Comparison of ENCODE assay signal across 17 cellular contexts in genomic region chr7:92473989-92474388, GRCh38. TPM values are rescaled to one million over a fixed set of nuclear protein-coding genes. Genes with fewer than 3 reads are reported as not detected.
"Had no signal": no experiment of that assay in that cellular context is flagged by ENCODE, and none has a peak within 500 bp of the region (broad histone marks: within the 10 kb centered on the region; RNA-seq: fewer than 3 reads in every experiment).

No MANE protein-coding gene starts in this region.

RNA-seq across cellular contexts. Expression of gene ERVW-1, which starts 3.8 kb away (rescaled TPM):
- total RNA-seq: kidney epithelial cell, left ventricle myocardium inferior, lower leg skin, lung microvascular endothelial cell, mesenteric fat pad, mucosa of gallbladder, neural crest cell, osteoblast, pancreas, psoas muscle, sigmoid colon, spleen, subcutaneous adipose tissue, thoracic aorta, urinary bladder, vagina had no signal
- polyA plus RNA-seq: naive thymus-derived CD8-positive, alpha-beta T cell; pancreas; spleen; urinary bladder had no signal
